Comparison of ENCODE assay signal across 18 cellular contexts in genomic region chr5:176692835-176693476, GRCh38. TPM values are rescaled to one million over a fixed set of nuclear protein-coding genes. Genes with fewer than 3 reads are reported as not detected.
DNase-seq lines count a peak whose midpoint lies in the region; ATAC-seq, FAIRE-seq and TF ChIP-seq lines count a peak whose summit lies in the region.
"Had no signal": no experiment of that assay in that cellular context is flagged by ENCODE, and none has a peak within 500 bp of the region (broad histone marks: within the 10 kb centered on the region; RNA-seq: fewer than 3 reads in every experiment).

No MANE protein-coding gene starts in this region.

- peaks cover 89% of the 10 kb centered on the region for H3K27me3 Mint-ChIP-seq in mesothelial cell of epicardium (ENCODE audit: low read depth)

- no peak overlapping the region for H3K9ac ChIP-seq in keratinocyte (ENCODE audit: control insufficient read depth, extremely low read depth, insufficient read depth, low read length)

- no peak for ATAC-seq in left ventricle myocardium superior
- ATAC-seq: activated CD8-positive, alpha-beta T cell treated with anti-CD3 and anti-CD28 coated beads for 36 hours; activated T-helper 17 cell treated with anti-CD3 and anti-CD28 coated beads, Interleukin-2, amount 50 U/mL, for 72 hours; right lobe of liver had no signal

- no peaks in the 10 kb centered on the region for H4K20me1 ChIP-seq in keratinocyte (ENCODE audit: control insufficient read depth, extremely low read depth, insufficient read depth, low read length)

- H3K9me1 ChIP-seq in keratinocyte (ENCODE audit: control insufficient read depth, extremely low read depth, insufficient read depth, low read length), result no peaks in the 10 kb centered on the region

- H3K9me3 ChIP-seq in keratinocyte (ENCODE audit: control insufficient read depth, low read depth, low read length) (no peaks in the 10 kb centered on the region), sigmoid colon (no peaks in the 10 kb centered on the region), BE2C (no peaks in the 10 kb centered on the region)
- H3K9me3 ChIP-seq: right lobe of liver, SJCRH30 had no signal

- no peaks in the 10 kb centered on the region for H3K36me3 ChIP-seq in keratinocyte (ENCODE audit: control insufficient read depth in 2 of 2, extremely low read depth in 1 of 2, insufficient read depth in 2 of 2, low read length in 2 of 2)
- H3K36me3 ChIP-seq in sigmoid colon, result no peaks in the 10 kb centered on the region
- H3K36me3 ChIP-seq in BE2C, result no peaks in the 10 kb centered on the region
- H3K36me3 ChIP-seq: esophagus muscularis mucosa, heart right ventricle, right lobe of liver, SJCRH30, upper lobe of left lung had no signal

- intact Hi-C loops in sigmoid colon (cut with DNase I) (no loop called here), left ventricle myocardium superior (cut with micrococcal nuclease) (no loop called here)

- peaks cover 19% of the 10 kb centered on the region for H3K4me1 Mint-ChIP-seq in mesothelial cell of epicardium

- no peaks in the 10 kb centered on the region for H3K36me3 Mint-ChIP-seq in mesothelial cell of epicardium

- DNase-seq in NCI-H82 (lab: John Stamatoyannopoulos, UW), result peak; percentile 18
- no peak for DNase-seq in NCI-H82 treated with DMSO at 0.1 percent for 48 hours (lab: John Stamatoyannopoulos, UW; ENCODE audit: unreplicated experiment)
- peak; percentile 97 for DNase-seq in NCI-H69 (lab: John Stamatoyannopoulos, UW)
- no peak for DNase-seq in keratinocyte (ENCODE audit: low read depth, low spot score)
- no peak for DNase-seq in mesothelial cell of epicardium (ENCODE audit: low spot score in 2 of 2, unreplicated experiment in 2 of 2)
- no peak for DNase-seq in sigmoid colon
- no peak for DNase-seq in BE2C
- DNase-seq in left ventricle myocardium superior, result no peak
- DNase-seq: activated CD8-positive, alpha-beta T cell treated with anti-CD3 and anti-CD28 coated beads for 36 hours; heart right ventricle; NCI-H1436; right lobe of liver; stimulated activated CD4-positive, alpha-beta T cell treated with anti-CD3 and anti-CD28 coated beads, Interleukin-4, amount 100 ng/mL, for 1 hour had no signal

- H3K79me2 ChIP-seq in keratinocyte (ENCODE audit: control insufficient read depth, insufficient read depth, low read length), result no peaks in the 10 kb centered on the region

- H3K4me1 ChIP-seq in keratinocyte (ENCODE audit: control insufficient read depth, extremely low read depth, insufficient read depth, low read length) (no peaks in the 10 kb centered on the region), sigmoid colon (no peaks in the 10 kb centered on the region), BE2C (no peaks in the 10 kb centered on the region)
- H3K4me1 ChIP-seq: right lobe of liver had no signal

- 4 to 19% methylated on average over 13 of the region's 13 CpGs for whole genome bisulfite sequencing in sigmoid colon, 2 donors

- TF ChIP-seq EP300 in sigmoid colon (IDR thresholded peaks at IDR 0.05), result no peak

- H3K27ac ChIP-seq in keratinocyte (ENCODE audit: control insufficient read depth, insufficient read depth, low read length) (no peak overlapping the region), sigmoid colon (no peak overlapping the region)
- H3K27ac ChIP-seq: esophagus muscularis mucosa, heart right ventricle, right lobe of liver, SJCRH30, upper lobe of left lung had no signal

- peak overlapping the region; percentile 4 for H3K4me2 ChIP-seq in keratinocyte (ENCODE audit: control insufficient read depth, extremely low read depth, insufficient read depth, low read depth, low read length)

- TF ChIP-seq CTCF in keratinocyte (optimal IDR thresholded peaks at IDR 0.05 in 1 of 3, IDR thresholded peaks at IDR 0.05 in 1 of 3, conservative IDR thresholded peaks at IDR 0.05 in 1 of 3; ENCODE audit: extremely low read depth in 1 of 3, insufficient read depth in 2 of 3, low read length in 3 of 3) (no peak), mesothelial cell of epicardium (IDR thresholded peaks at IDR 0.05; ENCODE audit: unreplicated experiment) (no peak), sigmoid colon (IDR thresholded peaks at IDR 0.05) (no peak), BE2C (IDR thresholded peaks at IDR 0.05; ENCODE audit: low read depth, low read length) (no peak)

- dilution Hi-C loops in keratinocyte (cut with MboI; ENCODE audit: extremely low pct_ligation_motif_present, low sequenced_read_pairs), result no loop called here

- no peak overlapping the region for H2AFZ ChIP-seq in keratinocyte (ENCODE audit: control insufficient read depth, low read length)

- no peak overlapping the region for H3K27ac Mint-ChIP-seq in mesothelial cell of epicardium
- H3K27ac Mint-ChIP-seq: activated CD8-positive, alpha-beta T cell treated with anti-CD3 and anti-CD28 coated beads for 36 hours; activated T-helper 17 cell treated with anti-CD3 and anti-CD28 coated beads, Interleukin-2, amount 50 U/mL, for 72 hours had no signal

- TF ChIP-seq POLR2A in sigmoid colon (IDR thresholded peaks at IDR 0.05), result no peak

- FAIRE-seq in keratinocyte (lab: Jason Lieb, UNC), result no peak

- no peak overlapping the region for H3K4me3 Mint-ChIP-seq in mesothelial cell of epicardium
- H3K4me3 Mint-ChIP-seq: activated CD8-positive, alpha-beta T cell treated with anti-CD3 and anti-CD28 coated beads for 36 hours; activated T-helper 17 cell treated with anti-CD3 and anti-CD28 coated beads, Interleukin-2, amount 50 U/mL, for 72 hours had no signal

- H3K27me3 ChIP-seq in keratinocyte (ENCODE audit: control insufficient read depth, extremely low read depth, insufficient read depth, low read length) (peaks cover 46% of the 10 kb centered on the region), sigmoid colon (peaks cover 12 to 74% (median 20%) of the 10 kb centered on the region in 3 donors), BE2C (no peaks in the 10 kb centered on the region)
- H3K27me3 ChIP-seq: right lobe of liver, upper lobe of left lung had no signal

- H3K4me3 ChIP-seq in keratinocyte (ENCODE audit: control insufficient read depth in 2 of 3, extremely low read depth in 1 of 3, insufficient read depth in 2 of 3, low read depth in 1 of 3, low read length in 3 of 3) (no peak overlapping the region), sigmoid colon (no peak overlapping the region), BE2C (ENCODE audit: low read depth, low read length) (no peak overlapping the region)
- H3K4me3 ChIP-seq: esophagus muscularis mucosa, heart right ventricle, right lobe of liver, SJCRH30, upper lobe of left lung had no signal

- no peaks in the 10 kb centered on the region for H3K9me3 Mint-ChIP-seq in mesothelial cell of epicardium
- H3K9me3 Mint-ChIP-seq: activated CD8-positive, alpha-beta T cell treated with anti-CD3 and anti-CD28 coated beads for 36 hours; activated T-helper 17 cell treated with anti-CD3 and anti-CD28 coated beads, Interleukin-2, amount 50 U/mL, for 72 hours; nephron had no signal

RNA-seq across cellular contexts. Expression of gene TSPAN17, which starts 45.7 kb away (rescaled TPM):
- polyA plus RNA-seq in keratinocyte, result 53.1 to 72.7 TPM (median 57.2 TPM) in 3 replicates
- polyA plus RNA-seq in keratinocyte (2011; ENCODE audit: low read depth), result 3.8 TPM
- polyA plus RNA-seq in keratinocyte (2011; cell fraction: cytosol; rRNA removed), result 33.1 and 58.3 TPM in 2 replicates
- 59.8 and 61.6 TPM in 2 replicates for polyA plus RNA-seq in keratinocyte (2011; cell fraction: nucleus; rRNA removed)
- 23.9 and 59.0 TPM in 2 replicates for polyA plus RNA-seq in keratinocyte (2012; ENCODE audit: low replicate concordance)
- polyA minus RNA-seq in keratinocyte, result 53.3 to 88.0 TPM (median 60.3 TPM) in 3 replicates
- polyA minus RNA-seq in keratinocyte (2011; cell fraction: cytosol; rRNA and poly(A)+ RNA removed), result 96.5 TPM
- 34.6 and 35.3 TPM in 2 replicates for polyA minus RNA-seq in keratinocyte (2011; cell fraction: nucleus; rRNA and poly(A)+ RNA removed)
- total RNA-seq in mesothelial cell of epicardium, result 47.3 to 51.1 TPM (median 47.3 TPM) in 3 replicates
- total RNA-seq in sigmoid colon, result 10 to 100 TPM in 2 of 4 donors, 1 to 10 TPM in 2; 7.4 to 22.4 (median 9.7) TPM
- polyA plus RNA-seq in sigmoid colon, result 10 to 100 TPM; 21.7 to 37.7 (median 25.2) TPM
- 26.0 TPM for polyA plus RNA-seq in BE2C (2012; ENCODE audit: insufficient read depth, insufficient read length, low read depth)
- total RNA-seq in left ventricle myocardium superior, result 31.7 TPM

Comparison
In these comparisons a context has a peak if more than half of its experiments do, and no peak if none do; other contexts are left out.
1. DNase-seq: peak in NCI-H82 (single experiment) and NCI-H69 (single experiment); none in NCI-H82 treated with DMSO at 0.1 percent for 48 hours (single experiment), keratinocyte (single experiment), mesothelial cell of epicardium (0 of 2), sigmoid colon (single experiment), BE2C (single experiment) and left ventricle myocardium superior (single experiment).